In the genomic region with DNA sequence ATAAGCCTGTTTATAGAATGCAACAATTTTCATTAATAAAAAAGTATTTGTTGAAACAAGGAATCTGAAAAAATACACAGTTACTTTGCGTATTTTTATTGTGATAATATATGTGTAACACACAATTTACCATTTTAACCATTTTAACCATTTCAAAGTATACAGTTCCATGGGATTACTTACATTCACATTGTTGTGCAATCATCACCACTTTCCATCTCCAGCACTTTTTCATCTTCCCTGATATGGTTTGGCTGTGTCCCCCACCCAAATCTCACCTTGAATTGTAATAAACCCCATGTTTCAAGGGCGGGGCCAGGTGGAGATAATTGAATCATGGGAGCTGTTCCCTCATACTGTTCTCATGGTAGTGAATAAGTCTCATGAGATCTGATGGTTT, we compare ENCODE assay signal across 31 cellular contexts.
"Had no signal": no experiment of that assay in that cellular context is flagged by ENCODE, and none has a peak within 500 bp of the region (broad histone marks: within the 10 kb centered on the region; RNA-seq: fewer than 3 reads in every experiment).

No MANE protein-coding gene starts in this region.

- H3K27ac ChIP-seq: neural progenitor cell, ovary, parathyroid adenoma, psoas muscle, skin epidermis, spleen, suprapubic skin, testis, tibial artery, transverse colon, upper lobe of right lung, uterus had no signal

- H3K79me2 ChIP-seq: parathyroid adenoma had no signal

- H3K27ac Mint-ChIP-seq: natural killer cell; nephron; neural progenitor cell; progenitor cell of endocrine pancreas; stimulated activated memory B cell treated with anti-CD40 and anti-IgM and Interleukin-4, amounts not matched to agents 10 μg/mL and 1 μg/mL and 100 μg/mL, for 72 hours; stimulated activated naive CD8-positive, alpha-beta T cell treated with anti-CD3 and anti-CD28 coated beads, Interleukin-15, amount 100 ng/mL, for 72 hours; type B pancreatic cell had no signal

- H3K4me3 Mint-ChIP-seq: natural killer cell; nephron; neural progenitor cell; stimulated activated memory B cell treated with anti-CD40 and anti-IgM and Interleukin-4, amounts not matched to agents 10 μg/mL and 1 μg/mL and 100 μg/mL, for 72 hours; stimulated activated naive CD8-positive, alpha-beta T cell treated with anti-CD3 and anti-CD28 coated beads, Interleukin-15, amount 100 ng/mL, for 72 hours; type B pancreatic cell had no signal

- DNase-seq: natural killer cell; occipital lobe; ovary; posterior cingulate gyrus; psoas muscle; right cardiac atrium; spleen; stimulated activated CD4-positive, alpha-beta T cell treated with anti-CD3 and anti-CD28 coated beads, Interleukin-12 subunit alpha, Interleukin-12 subunit beta, amount 100 ng/mL, for 4 hours; stimulated activated CD4-positive, alpha-beta T cell treated with anti-CD3 and anti-CD28 coated beads, Interleukin-1b, Interleukin-23, amount 100 ng/mL, for 48 hours; stimulated activated CD4-positive, alpha-beta T cell treated with anti-CD3 and anti-CD28 coated beads, Interleukin-4, amount 100 ng/mL, for 1 hour; stimulated activated CD4-positive, alpha-beta T cell treated with anti-CD3 and anti-CD28 coated beads, Interleukin-4, amount 100 ng/mL, for 4 hours; stimulated activated CD8-positive, alpha-beta memory T cell treated with anti-CD3 and anti-CD28 coated beads, Interleukin-4, amount 100 ng/mL, for 48 hours; stimulated activated naive CD4-positive, alpha-beta T cell; stimulated activated naive CD8-positive, alpha-beta T cell treated with anti-CD3 and anti-CD28 coated beads, Interleukin-15, amount 100 ng/mL, for 72 hours; stimulated activated naive CD8-positive, alpha-beta T cell treated with anti-CD3 and anti-CD28 coated beads, Interleukin-15, Interleukin-2, amounts not matched to agents 100 U/mL and 50 U/mL, for 24 hours; substantia nigra; testis; tibial artery; transverse colon; upper lobe of right lung; uterus had no signal

- H3K36me3 ChIP-seq: neural progenitor cell, ovary, spleen, suprapubic skin, tibial artery, transverse colon, upper lobe of right lung, uterus had no signal

- H3K27me3 ChIP-seq: neural progenitor cell, ovary, spleen, suprapubic skin, testis, tibial artery, transverse colon, upper lobe of right lung, uterus had no signal

- H3K9ac ChIP-seq: neural progenitor cell, parathyroid adenoma had no signal

- H3K4me1 Mint-ChIP-seq: nephron had no signal

- H3K9me3 ChIP-seq: ovary, psoas muscle, suprapubic skin, testis, tibial artery, transverse colon, upper lobe of right lung, uterus had no signal

- H3K27me3 Mint-ChIP-seq: progenitor cell of endocrine pancreas; stimulated activated memory B cell treated with anti-CD40 and anti-IgM and Interleukin-4, amounts not matched to agents 10 μg/mL and 1 μg/mL and 100 μg/mL, for 72 hours; stimulated activated naive CD8-positive, alpha-beta T cell treated with anti-CD3 and anti-CD28 coated beads, Interleukin-15, amount 100 ng/mL, for 72 hours; type B pancreatic cell had no signal

- H3K4me3 ChIP-seq: neural progenitor cell, ovary, psoas muscle, skin epidermis, smooth muscle cell, spleen, suprapubic skin, testis, tibial artery, transverse colon, upper lobe of right lung, uterus had no signal

- H3K36me3 Mint-ChIP-seq: natural killer cell, neural progenitor cell had no signal

- H3K9me3 Mint-ChIP-seq: natural killer cell, nephron had no signal

- H3K4me1 ChIP-seq: parathyroid adenoma, psoas muscle, spleen, suprapubic skin, testis, tibial artery, upper lobe of right lung, uterus had no signal

- H3K4me2 ChIP-seq: neural progenitor cell, smooth muscle cell had no signal

- H2AFZ ChIP-seq: neural progenitor cell, parathyroid adenoma had no signal

- ATAC-seq: natural killer cell; psoas muscle; right cardiac atrium; sciatic nerve; stimulated activated memory B cell treated with anti-CD40 and anti-IgM and Interleukin-4, amounts not matched to agents 10 μg/mL and 1 μg/mL and 100 μg/mL, for 72 hours; stimulated activated naive CD8-positive, alpha-beta T cell treated with anti-CD3 and anti-CD28 coated beads, Interleukin-15, amount 100 ng/mL, for 72 hours; stimulated activated naive CD8-positive, alpha-beta T cell treated with anti-CD3 and anti-CD28 coated beads, Interleukin-15, Interleukin-2, amounts not matched to agents 100 U/mL and 50 U/mL, for 24 hours; upper lobe of right lung had no signal
